In genomic region chr6:139519571-139520031, GRCh38 we compare ENCODE assay signal across 18 cellular contexts.
DNase-seq lines count a peak whose midpoint lies in the region; ATAC-seq and TF ChIP-seq lines count a peak whose summit lies in the region.
"Had no signal": no experiment of that assay in that cellular context is flagged by ENCODE, and none has a peak within 500 bp of the region (broad histone marks: within the 10 kb centered on the region; RNA-seq: fewer than 3 reads in every experiment).

No MANE protein-coding gene starts in this region.

- no peaks in the 10 kb centered on the region for H3K9me3 ChIP-seq in tibial artery
- H3K9me3 ChIP-seq: sigmoid colon had no signal

- no peaks in the 10 kb centered on the region for H3K36me3 ChIP-seq in tibial artery
- H3K36me3 ChIP-seq: sigmoid colon had no signal

- no peak for ATAC-seq in GM21390 (IDR thresholded peaks at IDR 0.05; ENCODE audit: unreplicated experiment)
- ATAC-seq in HG03439 (IDR thresholded peaks at IDR 0.05; ENCODE audit: unreplicated experiment) = no peak
- ATAC-seq: natural killer cell; stimulated activated memory B cell treated with anti-CD40 and anti-IgM and Interleukin-4, amounts not matched to agents 10 μg/mL and 1 μg/mL and 100 μg/mL, for 72 hours had no signal

- intact Hi-C loops in tibial artery (cut with DNase I; ENCODE audit: low total_unique reads) = no loop called here

- peak; percentile 54 for DNase-seq in GM04504 (ENCODE audit: low read depth)
- peak; percentile 25 for DNase-seq in RPMI7951 (ENCODE audit: low read depth)
- DNase-seq in fibroblast of villous mesenchyme (ENCODE audit: low read depth) = peak; percentile 93
- DNase-seq in renal cortical epithelial cell (ENCODE audit: low read depth) = peak; percentile 56
- DNase-seq in tibial artery = no peak
- DNase-seq: activated CD4-positive, alpha-beta T cell treated with anti-CD3 and anti-CD28 coated beads, Interleukin-2, amount 50 U/mL, for 4 hours; CD4-positive, alpha-beta T cell; effector CD8-positive, alpha-beta T cell; left cardiac atrium; natural killer cell; NCI-H187; NCI-H748 treated with DMSO at 0.1 percent for 48 hours; sigmoid colon; T-helper 9 cell had no signal

- no peak overlapping the region for H3K4me3 ChIP-seq in fibroblast of villous mesenchyme (ENCODE audit: low read depth, low read length)
- H3K4me3 ChIP-seq in tibial artery = no peak overlapping the region
- H3K4me3 ChIP-seq: sigmoid colon had no signal

- H3K27me3 ChIP-seq in tibial artery = no peaks in the 10 kb centered on the region
- H3K27me3 ChIP-seq: sigmoid colon had no signal

- peaks cover 0 to 12% (median 0%) of the 10 kb centered on the region in 4 donors for H3K4me1 ChIP-seq in tibial artery

- no peak for TF ChIP-seq CTCF in fibroblast of villous mesenchyme (IDR thresholded peaks at IDR 0.05; ENCODE audit: insufficient read depth, low read depth, low read length)
- no peak for TF ChIP-seq CTCF in tibial artery (IDR thresholded peaks at IDR 0.05)

- H3K27ac ChIP-seq in tibial artery = no peak overlapping the region
- H3K27ac ChIP-seq: RWPE1, sigmoid colon had no signal

Comparison
In these comparisons a context has a peak if more than half of its experiments do, and no peak if none do; other contexts are left out.
1. DNase-seq: peak in GM04504 (single experiment), RPMI7951 (single experiment), fibroblast of villous mesenchyme (single experiment) and renal cortical epithelial cell (single experiment); none in tibial artery (0 of 2).